ENCODE assay signal across 15 cellular contexts in genomic region chr10:24341371-24341770, GRCh38.
"Had no signal": no experiment of that assay in that cellular context is flagged by ENCODE, and none has a peak within 500 bp of the region (broad histone marks: within the 10 kb centered on the region; RNA-seq: fewer than 3 reads in every experiment).

No MANE protein-coding gene starts in this region.

- H3K27me3 ChIP-seq: esophagus muscularis mucosa, foreskin keratinocyte, thyroid gland had no signal

- H3K36me3 ChIP-seq: esophagus muscularis mucosa, thyroid gland had no signal

- H3K9me3 ChIP-seq: esophagus muscularis mucosa, thyroid gland had no signal

- ATAC-seq: foreskin keratinocyte; sciatic nerve; stimulated activated effector memory CD8-positive, alpha-beta T cell treated with anti-CD3 and anti-CD28 coated beads, Interleukin-12 subunit alpha, Interleukin-12 subunit beta, amount 100 ng/mL, for 72 hours; T-cell had no signal

- H3K4me3 ChIP-seq: thyroid gland had no signal

- DNase-seq: activated CD4-positive, CD25-positive, alpha-beta regulatory T cell treated with anti-CD3 and anti-CD28 coated beads, Interleukin-2, amount 50 U/mL, for 72 hours; activated naive CD4-positive, alpha-beta T cell; activated naive CD8-positive, alpha-beta T cell treated with anti-CD3 and anti-CD28 coated beads, Interleukin-2, amount 10 ng/mL, durations not matched to agents 7 days and 5 days; anterior cingulate cortex; caudate nucleus; foreskin keratinocyte; kidney glomerular epithelial cell; stimulated activated CD4-positive, alpha-beta T cell treated with anti-CD3 and anti-CD28 coated beads, Interleukin-12 subunit alpha, Interleukin-12 subunit beta, amount 100 ng/mL, for 4 hours; stimulated activated CD4-positive, alpha-beta T cell treated with anti-CD3 and anti-CD28 coated beads, Interleukin-2, amount 100 ng/mL, for 24 hours; T-cell; T-helper 9 cell; thyroid gland had no signal
